20 cellular contexts compared by ENCODE assay signal in the genomic region with DNA sequence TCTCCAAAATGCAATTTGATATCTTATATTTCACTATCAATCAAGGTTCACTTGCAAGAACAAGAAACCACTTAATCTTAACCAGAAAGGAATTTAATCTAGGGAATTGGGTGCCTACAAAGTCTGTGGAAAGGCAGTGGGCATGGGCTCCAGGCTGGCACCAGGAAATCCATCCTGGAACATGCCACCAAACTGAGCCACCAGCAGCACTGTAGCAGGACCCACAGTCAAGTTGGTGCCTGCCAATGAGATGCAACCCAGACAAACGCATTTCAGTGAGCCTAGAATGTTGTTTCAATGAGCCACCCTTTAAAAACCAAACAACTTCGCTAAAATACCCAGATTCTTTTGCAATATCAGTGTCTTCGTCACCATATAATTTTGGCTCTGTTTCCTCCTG.
"Had no signal": no experiment of that assay in that cellular context is flagged by ENCODE, and none has a peak within 500 bp of the region (broad histone marks: within the 10 kb centered on the region; RNA-seq: fewer than 3 reads in every experiment).

No MANE protein-coding gene starts in this region.

- ATAC-seq: foreskin keratinocyte; left colon; mucosa of descending colon; naive thymus-derived CD8-positive, alpha-beta T cell; stimulated activated naive CD8-positive, alpha-beta T cell treated with anti-CD3 and anti-CD28 coated beads, Interleukin-15, amount 100 ng/mL, for 72 hours; upper lobe of right lung had no signal

- H3K27me3 ChIP-seq: sigmoid colon, testis, tibial nerve, upper lobe of right lung, vagina had no signal

- FAIRE-seq: endothelial cell of umbilical vein had no signal

- DNase-seq: dermis blood vessel endothelial cell; erythroblast; foreskin keratinocyte; hippocampal formation; left colon; mammary epithelial cell; mucosa of descending colon; naive thymus-derived CD8-positive, alpha-beta T cell; posterior cingulate gyrus; sigmoid colon; stimulated activated CD4-positive, alpha-beta T cell treated with anti-CD3 and anti-CD28 coated beads, Interleukin-2, amount 100 ng/mL, for 24 hours; stimulated activated CD4-positive, alpha-beta T cell treated with anti-CD3 and anti-CD28 coated beads, Interleukin-4, amount 100 ng/mL, for 4 hours; stimulated activated naive B cell treated with anti-CD40 and anti-IgM and Interleukin-4, amounts not matched to agents 10 μg/mL and 1 μg/mL and 100 μg/mL, for 72 hours; stimulated activated naive CD8-positive, alpha-beta T cell treated with anti-CD3 and anti-CD28 coated beads, Interleukin-15, amount 100 ng/mL, for 72 hours; testis; upper lobe of right lung had no signal

- H3K27ac ChIP-seq: foreskin keratinocyte, sigmoid colon, skin epidermis, testis, tibial nerve, upper lobe of right lung, vagina had no signal

- H3K9me3 ChIP-seq: mucosa of descending colon, sigmoid colon, testis, tibial nerve, upper lobe of right lung, vagina had no signal

- H3K36me3 ChIP-seq: sigmoid colon, tibial nerve, vagina had no signal

- H3K4me1 ChIP-seq: foreskin keratinocyte, sigmoid colon, testis, tibial nerve, upper lobe of right lung, vagina had no signal

- H3K4me3 ChIP-seq: mucosa of descending colon, sigmoid colon, skin epidermis, testis, tibial nerve, upper lobe of right lung, vagina had no signal
